ENCODE assay signal across 21 cellular contexts in genomic region chr16:26756633-26757032, GRCh38.
DNase-seq lines count a peak whose midpoint lies in the region; ATAC-seq, FAIRE-seq and TF ChIP-seq lines count a peak whose summit lies in the region.
"Had no signal": no experiment of that assay in that cellular context is flagged by ENCODE, and none has a peak within 500 bp of the region (broad histone marks: within the 10 kb centered on the region; RNA-seq: fewer than 3 reads in every experiment).

No MANE protein-coding gene starts in this region.

- ATAC-seq in K562, result no peak
- ATAC-seq in activated CD4-positive, alpha-beta T cell treated with anti-CD3 and anti-CD28 coated beads for 36 hours, result no peak
- no peak for ATAC-seq in HG02588 (IDR thresholded peaks at IDR 0.05; ENCODE audit: unreplicated experiment)
- ATAC-seq: A549; CD8-positive, alpha-beta T cell had no signal

- POLR2A ChIA-PET in HEK293 (lab: Yijun Ruan, JAX) (no interaction called here), K562 (lab: Yijun Ruan, JAX) (no interaction called here)
- POLR2A ChIA-PET in activated CD4-positive, alpha-beta T cell treated with anti-CD3 and anti-CD28 coated beads for 36 hours (lab: Charles Lee), result no interaction called here

- H3K27ac ChIP-seq in HEK293 (ENCODE audit: extremely low read depth, low read depth, low read length), result no peak overlapping the region
- no peak overlapping the region for H3K27ac ChIP-seq in K562 (ENCODE audit: extremely low read depth, low read depth, low read length)
- H3K27ac ChIP-seq: 22Rv1; A549; BLaER1 treated with 17β-estradiol and CSF1 and Interleukin-3, amounts not matched to agents 10 nM and 100 nM; C4-2B had no signal

- H4K20me1 ChIP-seq in K562 (replicated peaks; ENCODE audit: control insufficient read depth, insufficient read depth, low read length), result no peaks in the 10 kb centered on the region
- H4K20me1 ChIP-seq: BLaER1 treated with 17β-estradiol and CSF1 and Interleukin-3, amounts not matched to agents 10 nM and 100 nM had no signal

- peaks cover 0 to 5% of the 10 kb centered on the region in 2 experiments; a peak in 2 of 5 replicates for H3K27me3 ChIP-seq in K562 (ENCODE audit: control insufficient read depth in 2 of 2, insufficient read depth in 2 of 2, low read length in 2 of 2)
- H3K27me3 ChIP-seq: BLaER1 treated with 17β-estradiol and CSF1 and Interleukin-3, amounts not matched to agents 10 nM and 100 nM had no signal

- H2AFZ ChIP-seq in K562 (ENCODE audit: low read depth, low read length), result no peak overlapping the region

- H3K4me3 ChIP-seq in HEK293 (ENCODE audit: low read depth, low read length), result no peak overlapping the region
- no peak overlapping the region for H3K4me3 ChIP-seq in K562
- H3K4me3 ChIP-seq: A549; BLaER1 treated with 17β-estradiol and CSF1 and Interleukin-3, amounts not matched to agents 10 nM and 100 nM had no signal

- TF ChIP-seq EP300 in K562 (IDR thresholded peaks at IDR 0.05; ENCODE audit: low read length), result no peak

- no peak for FAIRE-seq in K562 (lab: Jason Lieb, UNC)
- FAIRE-seq: A549, D721Med, G401.6, GM12891, GM19239 had no signal

- no TSS peak for BruUV-seq in K562 (replicated peaks; lab: Mats Ljungman, UMichigan)

- no peak overlapping the region for H3K4me2 ChIP-seq in K562 (ENCODE audit: insufficient read depth, low read length)
- H3K4me2 ChIP-seq: A549; BLaER1 treated with 17β-estradiol and CSF1 and Interleukin-3, amounts not matched to agents 10 nM and 100 nM had no signal

- H3K9me3 ChIP-seq in HEK293 (ENCODE audit: control insufficient read depth, insufficient read depth, low read depth, low read length), result no peaks in the 10 kb centered on the region
- H3K9me3 ChIP-seq in K562 (replicated peaks; ENCODE audit: control insufficient read depth, insufficient read depth, low read depth, low read length), result no peaks in the 10 kb centered on the region
- H3K9me3 ChIP-seq: A549, Caco-2 had no signal

- no peak overlapping the region for H3K4me3 Mint-ChIP-seq in nephron progenitor cell
- no peak overlapping the region for H3K4me3 Mint-ChIP-seq in activated CD4-positive, alpha-beta T cell treated with anti-CD3 and anti-CD28 coated beads for 36 hours
- H3K4me3 Mint-ChIP-seq: B cell; CD4-positive, alpha-beta T cell; CD8-positive, alpha-beta T cell had no signal

- H3K79me2 ChIP-seq in K562 (ENCODE audit: control insufficient read depth, insufficient read depth, low read length), result no peaks in the 10 kb centered on the region

- CTCF ChIA-PET in HEK293 (lab: Yijun Ruan, JAX), result no interaction called here
- CTCF ChIA-PET in K562 (lab: Yijun Ruan, JAX; ENCODE audit: low intra/inter-chr PET ratio), result no interaction called here
- CTCF ChIA-PET in activated CD4-positive, alpha-beta T cell treated with anti-CD3 and anti-CD28 coated beads for 36 hours (lab: Charles Lee), result interaction anchor here (1.2 kb wide), 1 partner anchor 187 kb away, joined by 3 read pairs; no protein-coding TSS in a partner anchor

- H3K36me3 ChIP-seq in HEK293 (ENCODE audit: control insufficient read depth in 2 of 2, insufficient read depth in 1 of 2, low read length in 2 of 2), result no peaks in the 10 kb centered on the region
- no peaks in the 10 kb centered on the region for H3K36me3 ChIP-seq in K562 (ENCODE audit: control insufficient read depth, insufficient read depth, low read length)
- H3K36me3 ChIP-seq: BLaER1 treated with 17β-estradiol and CSF1 and Interleukin-3, amounts not matched to agents 10 nM and 100 nM had no signal

- H3K36me3 Mint-ChIP-seq in nephron progenitor cell (ENCODE audit: low read depth), result no peaks in the 10 kb centered on the region
- no peaks in the 10 kb centered on the region for H3K36me3 Mint-ChIP-seq in activated CD4-positive, alpha-beta T cell treated with anti-CD3 and anti-CD28 coated beads for 36 hours (ENCODE audit: low read depth)
- H3K36me3 Mint-ChIP-seq: CD8-positive, alpha-beta T cell had no signal

- peaks cover 29% of the 10 kb centered on the region for H3K9me3 Mint-ChIP-seq in nephron progenitor cell
- H3K9me3 Mint-ChIP-seq in activated CD4-positive, alpha-beta T cell treated with anti-CD3 and anti-CD28 coated beads for 36 hours (ENCODE audit: low read depth), result peaks cover 5% of the 10 kb centered on the region
- H3K9me3 Mint-ChIP-seq: CD4-positive, alpha-beta T cell; CD8-positive, alpha-beta T cell had no signal

- DNase-seq in K562 (ENCODE audit: extremely low read depth in 1 of 4, low spot score in 3 of 4), result no peak
- no peak for DNase-seq in nephron progenitor cell
- no peak for DNase-seq in activated CD4-positive, alpha-beta T cell treated with anti-CD3 and anti-CD28 coated beads for 36 hours
- DNase-seq: AML-193; Caco-2; Calu3; CD4-positive, alpha-beta T cell; CD8-positive, alpha-beta T cell; DMS79 treated with DMSO at 0.1 percent for 48 hours; GF-D8 had no signal

- H3K9ac ChIP-seq in K562 (ENCODE audit: insufficient read depth in 1 of 2, low read depth in 2 of 2, low read length in 2 of 2), result no peak overlapping the region
- H3K9ac ChIP-seq: BLaER1 treated with 17β-estradiol and CSF1 and Interleukin-3, amounts not matched to agents 10 nM and 100 nM had no signal

- in situ Hi-C loops in K562 (cut with MboI), result no loop called here

- H3K9me1 ChIP-seq in K562 (ENCODE audit: control insufficient read depth, insufficient read depth, low read length), result no peaks in the 10 kb centered on the region

- TF ChIP-seq POLR2A in K562 (conservative IDR thresholded peaks at IDR 0.05), result no peak

- TF ChIP-seq CTCF in HEK293 (tag by site-specific recombination; IDR thresholded peaks at IDR 0.05) (no peak), K562 (IDR thresholded peaks at IDR 0.05 in 2 of 3, conservative IDR thresholded peaks at IDR 0.05 in 1 of 3; ENCODE audit: insufficient read depth in 2 of 3, low read depth in 1 of 3, low read length in 3 of 3) (no peak), nephron progenitor cell (IDR thresholded peaks at IDR 0.05) (no peak)

- intact Hi-C loops in K562 (cut with micrococcal nuclease), result no loop called here
- intact Hi-C loops in activated CD4-positive, alpha-beta T cell treated with anti-CD3 and anti-CD28 coated beads for 36 hours (cut with DNase I, micrococcal nuclease), result no loop called here

- no peaks in the 10 kb centered on the region for H3K4me1 Mint-ChIP-seq in nephron progenitor cell
- H3K4me1 Mint-ChIP-seq in activated CD4-positive, alpha-beta T cell treated with anti-CD3 and anti-CD28 coated beads for 36 hours, result no peaks in the 10 kb centered on the region
- H3K4me1 Mint-ChIP-seq: B cell had no signal

- 0% methylated on average over 1 of the region's 1 CpG for WGBS in K562 (ENCODE audit: insufficient coverage, low coverage, missing lambda C conversion rate)

- H3K27ac Mint-ChIP-seq in nephron progenitor cell, result peak overlapping the region; percentile 12
- H3K27ac Mint-ChIP-seq in activated CD4-positive, alpha-beta T cell treated with anti-CD3 and anti-CD28 coated beads for 36 hours, result no peak overlapping the region
- H3K27ac Mint-ChIP-seq: B cell; CD4-positive, alpha-beta T cell; CD8-positive, alpha-beta T cell had no signal

- H3K4me1 ChIP-seq in HEK293 (ENCODE audit: control insufficient read depth, insufficient read depth, low read length), result no peaks in the 10 kb centered on the region
- H3K4me1 ChIP-seq in K562 (replicated peaks in 1 of 2; ENCODE audit: control insufficient read depth in 2 of 2, insufficient read depth in 2 of 2, low read length in 2 of 2), result no peaks in the 10 kb centered on the region
- H3K4me1 ChIP-seq: A549; BLaER1 treated with 17β-estradiol and CSF1 and Interleukin-3, amounts not matched to agents 10 nM and 100 nM; Caco-2 had no signal

- peaks cover 37% of the 10 kb centered on the region for H3K27me3 Mint-ChIP-seq in nephron progenitor cell (ENCODE audit: low read depth, poor library complexity)
- H3K27me3 Mint-ChIP-seq in activated CD4-positive, alpha-beta T cell treated with anti-CD3 and anti-CD28 coated beads for 36 hours, result peaks cover 17% of the 10 kb centered on the region

- TF ChIP-seq RAD21 in K562 (CRISPR knock-in tag; conservative IDR thresholded peaks at IDR 0.05 in 1 of 2, IDR thresholded peaks at IDR 0.05 in 1 of 2), result no peak

TF ChIP-seq in HEK293, 187 proteins besides CTCF, POLR2A, EP300 and RAD21:
- TF ChIP-seq ZNF677 (tag by site-specific recombination; IDR thresholded peaks at IDR 0.05), result no peak
- peak; percentile 44 for TF ChIP-seq ZFHX2 (tag by site-specific recombination; conservative IDR thresholded peaks at IDR 0.05)
- peak; percentile 92 for TF ChIP-seq EGR2 (tag by site-specific recombination; IDR thresholded peaks at IDR 0.05; ENCODE audit: low read depth)
- TF ChIP-seq MYNN (tag by site-specific recombination; IDR thresholded peaks at IDR 0.05; ENCODE audit: borderline replicate concordance), result no peak
- no peak for TF ChIP-seq ZNF529 (tag by site-specific recombination; IDR thresholded peaks at IDR 0.05; ENCODE audit: insufficient replicate concordance)
TF ChIP-seq in HEK293: peak in this region for 2.

TF ChIP-seq in K562, 482 proteins besides CTCF, POLR2A, EP300 and RAD21:
- no peak for TF ChIP-seq POLR2G (IDR thresholded peaks at IDR 0.05; ENCODE audit: low read depth, low read length)
- no peak for TF ChIP-seq TEAD2 (tag; IDR thresholded peaks at IDR 0.05)
- TF ChIP-seq EGR1 (conservative IDR thresholded peaks at IDR 0.05), result 0 out of 2 replicates have a peak, but pooled peaks have one; percentile 48
- TF ChIP-seq KAT8 (IDR thresholded peaks at IDR 0.05; ENCODE audit: low read depth), result no peak
- TF ChIP-seq BDP1 (IDR thresholded peaks at IDR 0.05; ENCODE audit: insufficient read depth, insufficient read length), result no peak
- TF ChIP-seq ZBTB2 (IDR thresholded peaks at IDR 0.05), result no peak
- no peak for TF ChIP-seq RBM17 (IDR thresholded peaks at IDR 0.05; ENCODE audit: borderline replicate concordance, low read depth, low read length)
